In the genomic region with DNA sequence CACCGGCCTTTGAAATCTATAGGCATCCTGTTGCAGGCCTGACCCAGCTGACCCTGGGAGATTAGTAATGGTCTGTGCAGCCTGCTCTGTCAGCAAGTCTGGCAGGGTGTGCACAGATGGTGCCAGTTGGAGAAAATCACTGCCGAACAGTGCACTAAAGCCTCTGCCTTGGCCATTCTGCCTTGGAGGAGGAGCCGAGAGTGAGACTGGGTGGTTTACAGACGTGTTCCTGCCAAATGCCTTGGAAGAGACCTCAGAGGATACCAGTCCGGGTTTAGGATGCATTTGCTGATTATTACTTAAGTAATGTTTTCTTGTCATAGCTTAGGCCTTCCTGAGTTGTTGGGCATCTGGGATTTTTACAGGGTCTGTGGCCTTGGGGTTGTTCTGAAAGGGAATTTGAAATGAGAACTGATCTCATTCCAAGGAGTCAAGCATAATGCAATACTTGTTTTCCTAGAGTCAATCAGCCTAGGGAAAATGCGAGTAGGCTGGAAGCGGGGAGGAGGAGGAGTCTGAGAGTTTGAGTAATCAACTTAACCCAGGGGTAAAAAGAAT, we compare ENCODE assay signal across 8 cellular contexts.
DNase-seq lines count a peak whose midpoint lies in the region; ATAC-seq and TF ChIP-seq lines count a peak whose summit lies in the region.

No MANE protein-coding gene starts in this region.

- TF ChIP-seq CTCF in endodermal cell (conservative IDR thresholded peaks at IDR 0.05), result no peak

- peaks cover 10% of the 10 kb centered on the region for H3K4me1 ChIP-seq in endodermal cell (ENCODE audit: control insufficient read depth, insufficient read depth, low read length)

- no peak overlapping the region for H3K4me3 ChIP-seq in endodermal cell (ENCODE audit: low read length)

- H3K9me3 Mint-ChIP-seq in endodermal cell, result no peaks in the 10 kb centered on the region

- peaks cover 46% of the 10 kb centered on the region for H3K36me3 ChIP-seq in endodermal cell (ENCODE audit: control insufficient read depth, insufficient read depth, low read length)

- no peak overlapping the region for H3K4me3 Mint-ChIP-seq in endodermal cell

- H3K9me3 ChIP-seq in endodermal cell (ENCODE audit: control insufficient read depth, low read length), result no peaks in the 10 kb centered on the region

- H3K4me1 Mint-ChIP-seq in endodermal cell, result peaks cover 16% of the 10 kb centered on the region

- DNase-seq in NCI-H2029 treated with DMSO at 0.1 percent for 48 hours (lab: John Stamatoyannopoulos, UW), result peak; percentile 35
- no peak for DNase-seq in NCI-H2029 (lab: John Stamatoyannopoulos, UW)
- no peak for DNase-seq in endodermal cell
- DNase-seq in midbrain (lab: John Stamatoyannopoulos, UW), result peak; percentile 54
- DNase-seq in DMS53 treated with DMSO at 0.1 percent for 48 hours (lab: John Stamatoyannopoulos, UW; ENCODE audit: unreplicated experiment), result no peak
- DNase-seq in effector CD8-positive, alpha-beta T cell (lab: John Stamatoyannopoulos, UW), result no peak

- no peaks in the 10 kb centered on the region for H3K27me3 Mint-ChIP-seq in endodermal cell (ENCODE audit: insufficient read depth)

- H3K27ac ChIP-seq in endodermal cell (ENCODE audit: low read depth, low read length), result peak overlapping the region; percentile 90

- H3K27ac Mint-ChIP-seq in endodermal cell, result no peak overlapping the region

- no peak overlapping the region for H3K9ac ChIP-seq in endodermal cell (ENCODE audit: extremely low read depth, low read length, poor library complexity, severe bottlenecking)

- no peaks in the 10 kb centered on the region for H3K27me3 ChIP-seq in endodermal cell (ENCODE audit: control insufficient read depth, insufficient read depth, low read length, poor library complexity, severe bottlenecking)

- peaks cover 39% of the 10 kb centered on the region for H3K36me3 Mint-ChIP-seq in endodermal cell (ENCODE audit: low read depth)

- ATAC-seq in GM19397 (IDR thresholded peaks at IDR 0.05; ENCODE audit: unreplicated experiment) (no peak), HG02610 (IDR thresholded peaks at IDR 0.05; ENCODE audit: unreplicated experiment) (no peak)

- whole genome bisulfite sequencing in endodermal cell (ENCODE audit: insufficient coverage in 1 of 2, insufficient read length in 1 of 2), 2 experiments, result 71 to 89% methylated on average over 4 to 7 of the region's 7 CpGs

Comparison
In these comparisons a context has a peak if more than half of its experiments do, and no peak if none do; other contexts are left out.
1. DNase-seq: peak in NCI-H2029 treated with DMSO at 0.1 percent for 48 hours (single experiment) and midbrain (single experiment); none in NCI-H2029 (single experiment), endodermal cell (single experiment), DMS53 treated with DMSO at 0.1 percent for 48 hours (single experiment) and effector CD8-positive, alpha-beta T cell (single experiment).